Comparison of ENCODE assay signal across 15 cellular contexts in genomic region chr4:36392049-36392448, GRCh38.
"Had no signal": no experiment of that assay in that cellular context is flagged by ENCODE, and none has a peak within 500 bp of the region (broad histone marks: within the 10 kb centered on the region; RNA-seq: fewer than 3 reads in every experiment).

No MANE protein-coding gene starts in this region.

- H3K9me3 ChIP-seq: mucosa of descending colon, neutrophil had no signal

- H3K27me3 ChIP-seq: cardiac muscle cell, neutrophil had no signal

- H3K4me3 ChIP-seq: cardiac muscle cell, mucosa of descending colon had no signal

- H3K27ac ChIP-seq: cardiac muscle cell, neutrophil had no signal

- DNase-seq: activated CD4-positive, alpha-beta T cell treated with anti-CD3 and anti-CD28 coated beads, Interleukin-2, amount 50 U/mL, for 1 hour; activated effector memory CD4-positive, alpha-beta T cell treated with anti-CD3 and anti-CD28 coated beads, Interleukin-2, amount 50 U/mL, for 16 hours; activated naive CD8-positive, alpha-beta T cell treated with anti-CD3 and anti-CD28 coated beads for 36 hours; activated T-cell treated with anti-CD3 and anti-CD28 coated beads, Interleukin-2, amount 50 U/mL, for 24 hours; anterior cingulate cortex; hypothalamus; mucosa of descending colon; naive thymus-derived CD8-positive, alpha-beta T cell; right cardiac atrium; substantia nigra; trophoblast cell had no signal

- ATAC-seq: left lobe of liver; mucosa of descending colon; naive thymus-derived CD8-positive, alpha-beta T cell; right cardiac atrium; stimulated activated memory B cell treated with anti-CD40 and anti-IgM and Interleukin-4, amounts not matched to agents 10 μg/mL and 1 μg/mL and 100 μg/mL, for 72 hours had no signal

- H3K36me3 ChIP-seq: cardiac muscle cell, neutrophil had no signal
